14 cellular contexts compared by ENCODE assay signal in genomic region chr14:77290705-77291104, GRCh38. TPM values are rescaled to one million over a fixed set of nuclear protein-coding genes. Genes with fewer than 3 reads are reported as not detected.
DNase-seq lines count a peak whose midpoint lies in the region; ATAC-seq and TF ChIP-seq lines count a peak whose summit lies in the region.
"Had no signal": no experiment of that assay in that cellular context is flagged by ENCODE, and none has a peak within 500 bp of the region (broad histone marks: within the 10 kb centered on the region; RNA-seq: fewer than 3 reads in every experiment).

No MANE protein-coding gene starts in this region.

- DNase-seq in NCI-H226 (peak; percentile 51), endothelial cell (ENCODE audit: low spot score) (no peak), non-pigmented ciliary epithelial cell (ENCODE audit: low read depth) (peak; percentile 35), GM20000 (ENCODE audit: low spot score) (no peak), posterior cingulate gyrus (no peak)
- DNase-seq in stimulated activated CD4-positive, alpha-beta T cell treated with anti-CD3 and anti-CD28 coated beads, Interleukin-2, amount 100 ng/mL, for 24 hours: no peak
- DNase-seq: CD4-positive, alpha-beta T cell; GDM1; MM.1S; small intestine had no signal

- peak; percentile 25 for TF ChIP-seq CTCF in GM12873 (IDR thresholded peaks at IDR 0.05; ENCODE audit: insufficient read depth, low read depth, low read length, missing control alignments)
- TF ChIP-seq CTCF in endothelial cell (IDR thresholded peaks at IDR 0.05; ENCODE audit: unreplicated experiment): peak; percentile 23
- TF ChIP-seq CTCF in GM20000 (IDR thresholded peaks at IDR 0.05; ENCODE audit: extremely low read depth, missing control alignments): no peak

- H3K9me3 Mint-ChIP-seq in endothelial cell (ENCODE audit: unreplicated experiment): no peaks in the 10 kb centered on the region
- H3K9me3 Mint-ChIP-seq: activated naive CD4-positive, alpha-beta T cell treated with anti-CD3 and anti-CD28 coated beads, Interleukin-2, amount 50 U/mL, for 24 hours; CD4-positive, alpha-beta T cell had no signal

- ATAC-seq in HG03342 (IDR thresholded peaks at IDR 0.05; ENCODE audit: unreplicated experiment): no peak

- H3K27ac Mint-ChIP-seq in endothelial cell (ENCODE audit: unreplicated experiment): no peak overlapping the region
- H3K27ac Mint-ChIP-seq: activated naive CD4-positive, alpha-beta T cell treated with anti-CD3 and anti-CD28 coated beads, Interleukin-2, amount 50 U/mL, for 24 hours; CD4-positive, alpha-beta T cell had no signal

- peaks cover 5% of the 10 kb centered on the region for H3K36me3 Mint-ChIP-seq in endothelial cell (ENCODE audit: low read depth, unreplicated experiment)

- H3K4me3 Mint-ChIP-seq in endothelial cell (ENCODE audit: unreplicated experiment): no peak overlapping the region
- H3K4me3 Mint-ChIP-seq: activated naive CD4-positive, alpha-beta T cell treated with anti-CD3 and anti-CD28 coated beads, Interleukin-2, amount 50 U/mL, for 24 hours; CD4-positive, alpha-beta T cell had no signal

- H3K27me3 Mint-ChIP-seq in endothelial cell (ENCODE audit: unreplicated experiment): no peaks in the 10 kb centered on the region
- H3K27me3 Mint-ChIP-seq: activated naive CD4-positive, alpha-beta T cell treated with anti-CD3 and anti-CD28 coated beads, Interleukin-2, amount 50 U/mL, for 24 hours; CD4-positive, alpha-beta T cell had no signal

- no peaks in the 10 kb centered on the region for H3K4me1 Mint-ChIP-seq in endothelial cell (ENCODE audit: unreplicated experiment)
- H3K4me1 Mint-ChIP-seq: activated naive CD4-positive, alpha-beta T cell treated with anti-CD3 and anti-CD28 coated beads, Interleukin-2, amount 50 U/mL, for 24 hours had no signal

- intact Hi-C loops in posterior cingulate gyrus (cut with DNase I): no loop called here

RNA-seq across cellular contexts. Expression of gene NGB, which starts 19.7 kb away (rescaled TPM):
- total RNA-seq in endothelial cell (ENCODE audit: unreplicated experiment): not detected
- total RNA-seq: CD4-positive, alpha-beta T cell; lung microvascular endothelial cell had no signal

RNA-seq across cellular contexts. Expression of gene POMT2, which starts 30.0 kb away (rescaled TPM):
- total RNA-seq in endothelial cell (ENCODE audit: unreplicated experiment): 33.8 TPM

RNA-seq across cellular contexts. Expression of gene GSTZ1, which starts 30.1 kb away (rescaled TPM):
- total RNA-seq in endothelial cell (ENCODE audit: unreplicated experiment): 20.0 TPM

Comparison
In these comparisons a context has a peak if more than half of its experiments do, and no peak if none do; other contexts are left out.
1. DNase-seq: peak in NCI-H226 (single experiment) and non-pigmented ciliary epithelial cell (single experiment); none in endothelial cell (single experiment), GM20000 (single experiment), posterior cingulate gyrus (0 of 10) and stimulated activated CD4-positive, alpha-beta T cell treated with anti-CD3 and anti-CD28 coated beads, Interleukin-2, amount 100 ng/mL, for 24 hours (0 of 2).